ENCODE assay signal across 10 cellular contexts in genomic region chr14:51424569-51425251, GRCh38.
DNase-seq lines count a peak whose midpoint lies in the region; ATAC-seq and TF ChIP-seq lines count a peak whose summit lies in the region.
"Had no signal": no experiment of that assay in that cellular context is flagged by ENCODE, and none has a peak within 500 bp of the region (broad histone marks: within the 10 kb centered on the region; RNA-seq: fewer than 3 reads in every experiment).

No MANE protein-coding gene starts in this region.

- H3K9ac ChIP-seq in muscle layer of colon (ENCODE audit: low read length) = no peak overlapping the region

- no peak overlapping the region for H3K4me3 ChIP-seq in esophagus muscularis mucosa
- no peak overlapping the region for H3K4me3 ChIP-seq in muscle layer of colon (ENCODE audit: low read depth in 1 of 2, low read length in 2 of 2)
- no peak overlapping the region for H3K4me3 ChIP-seq in thoracic aorta

- ATAC-seq in thoracic aorta (ENCODE audit: insufficient number of reproducible peaks, low FRiP score, low read depth) = peak; percentile 52

- intact Hi-C loops in esophagus muscularis mucosa (cut with DNase I) = no loop called here

- TF ChIP-seq CTCF in esophagus muscularis mucosa (IDR thresholded peaks at IDR 0.05) (no peak), thoracic aorta (IDR thresholded peaks at IDR 0.05) (no peak), GM13977 (IDR thresholded peaks at IDR 0.05; ENCODE audit: extremely low read depth, insufficient read depth, missing control alignments) (no peak), GM10266 (IDR thresholded peaks at IDR 0.05; ENCODE audit: control insufficient read depth, insufficient read depth, low read depth, missing control alignments) (no peak)

- DNase-seq in RPMI7951 (ENCODE audit: low read depth) = peak; percentile 50
- no peak for DNase-seq in esophagus muscularis mucosa (ENCODE audit: extremely low spot score)
- no peak for DNase-seq in thoracic aorta (ENCODE audit: low spot score)
- DNase-seq in COLO668 (lab: John Stamatoyannopoulos, UW; ENCODE audit: unreplicated experiment) = no peak
- no peak for DNase-seq in GM13977 (ENCODE audit: low spot score)
- no peak for DNase-seq in GM10266 (ENCODE audit: extremely low spot score)
- DNase-seq in HPDE6-E6E7 (ENCODE audit: extremely low spot score) = no peak
- DNase-seq: NCI-H524 had no signal

- in situ Hi-C loops in GM13977 (cut with MboI; ENCODE audit: low pct_unique_long_range_greater_than_20kb, low sequenced_read_pairs, unreplicated experiment) = no loop called here

- H3K27ac ChIP-seq in esophagus muscularis mucosa (replicated peaks in 1 of 4) = peak overlapping the region; percentile 32 to 68 (median 48)
- H3K27ac ChIP-seq in muscle layer of colon (ENCODE audit: low read depth, low read length) = peak overlapping the region; percentile 42
- H3K27ac ChIP-seq in thoracic aorta = peak overlapping the region in 1 of 2 donors; percentile 25
- H3K27ac ChIP-seq: HL-60 had no signal

- H3K27me3 ChIP-seq in esophagus muscularis mucosa = no peaks in the 10 kb centered on the region
- no peaks in the 10 kb centered on the region for H3K27me3 ChIP-seq in muscle layer of colon (ENCODE audit: control insufficient read depth in 1 of 2, insufficient read depth in 2 of 2, low read length in 2 of 2)
- H3K27me3 ChIP-seq in thoracic aorta (replicated peaks; ENCODE audit: insufficient read depth) = no peaks in the 10 kb centered on the region

- no peak for TF ChIP-seq EP300 in esophagus muscularis mucosa (IDR thresholded peaks at IDR 0.05)

- no peak for TF ChIP-seq POLR2A in esophagus muscularis mucosa (IDR thresholded peaks at IDR 0.05; ENCODE audit: low read depth)

- 64% methylated on average over 5 of the region's 5 CpGs for WGBS in esophagus muscularis mucosa

- H3K4me1 ChIP-seq in esophagus muscularis mucosa = peaks cover 4 to 13% (median 7%) of the 10 kb centered on the region in 4 donors
- peaks cover 10% of the 10 kb centered on the region for H3K4me1 ChIP-seq in muscle layer of colon (ENCODE audit: insufficient read depth, low read length)
- peaks cover 0 to 11% of the 10 kb centered on the region in 2 donors for H3K4me1 ChIP-seq in thoracic aorta (ENCODE audit: control insufficient read depth in 1 of 2, low read depth in 2 of 2)

- H3K9me3 ChIP-seq in esophagus muscularis mucosa = peaks cover 0 to 2% (median 0%) of the 10 kb centered on the region in 4 donors
- no peaks in the 10 kb centered on the region for H3K9me3 ChIP-seq in muscle layer of colon (ENCODE audit: low read length)
- no peaks in the 10 kb centered on the region for H3K9me3 ChIP-seq in thoracic aorta

- H3K36me3 ChIP-seq in esophagus muscularis mucosa (no peaks in the 10 kb centered on the region), muscle layer of colon (ENCODE audit: insufficient read depth, low read length) (no peaks in the 10 kb centered on the region), thoracic aorta (no peaks in the 10 kb centered on the region)
